Comparison of ENCODE assay signal across 8 cellular contexts in the genomic region with DNA sequence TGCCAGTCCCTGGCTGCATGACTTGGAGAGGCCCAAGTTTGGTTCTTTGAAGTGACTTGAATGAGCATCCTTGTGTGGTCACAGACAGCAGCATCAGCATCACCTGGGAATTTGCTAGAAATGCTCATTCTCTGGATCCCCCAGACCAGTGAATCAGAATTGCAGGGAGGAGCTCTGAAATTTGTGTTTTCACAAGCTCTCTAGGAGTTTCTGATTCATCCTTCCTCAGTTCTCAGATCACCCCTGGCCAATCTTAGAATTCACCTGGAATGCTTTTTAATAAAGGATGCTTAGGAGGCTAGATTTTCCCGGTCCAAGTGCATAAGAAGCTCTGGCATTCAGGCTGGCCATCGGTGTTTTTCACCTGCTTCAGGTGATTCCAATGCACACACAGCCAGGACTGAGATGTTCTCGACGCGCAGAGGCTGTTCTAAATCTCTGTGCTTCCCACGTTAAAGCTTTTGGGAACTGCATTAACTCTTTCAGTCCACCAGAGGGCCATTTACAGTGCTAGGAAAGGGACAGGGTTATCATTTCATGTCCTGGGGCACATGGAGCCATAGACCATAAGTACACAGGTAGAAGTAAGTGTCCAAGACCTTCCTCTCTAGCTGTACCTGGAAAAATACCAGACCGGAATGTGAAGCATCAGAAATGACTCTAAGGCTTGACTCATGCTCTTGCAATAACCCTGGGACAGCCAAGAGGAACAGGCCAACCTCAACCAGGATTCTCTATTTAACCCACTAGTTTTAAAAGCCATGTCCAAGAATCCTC.
A peak's percentile ranks its signal among the peaks of the same experiment; 100 is the strongest.
DNase-seq lines count a peak whose midpoint lies in the region; ATAC-seq, FAIRE-seq and TF ChIP-seq lines count a peak whose summit lies in the region.

No MANE protein-coding gene starts in this region.

- in situ Hi-C loops in SK-MEL-5 (cut with HindIII; ENCODE audit: low pct_unique_long_range_greater_than_20kb, low sequenced_read_pairs) = no loop called here

- FAIRE-seq in D721Med (lab: Jason Lieb, UNC) = no peak

- H3K36me3 ChIP-seq in H7 (replicated peaks; ENCODE audit: control insufficient read depth, insufficient read depth, low read length) = no peaks in the 10 kb centered on the region

- no peak overlapping the region for H3K4me3 ChIP-seq in H7 (ENCODE audit: insufficient read depth, low read depth, low read length)

- no peaks in the 10 kb centered on the region for H3K27me3 ChIP-seq in H7 (ENCODE audit: control insufficient read depth, insufficient read depth, low read length)

- no peak for DNase-seq in D721Med (ENCODE audit: insufficient read length, low spot score)
- peak; percentile 60 for DNase-seq in H7
- DNase-seq in SK-MEL-5 (ENCODE audit: low read depth, low spot score) = peak; percentile 61
- peak; percentile 6 for DNase-seq in iris pigment epithelial cell (ENCODE audit: low read depth)
- DNase-seq in epidermal melanocyte (ENCODE audit: insufficient read length, low spot score) = no peak

- TF ChIP-seq CTCF in D721Med (IDR thresholded peaks at IDR 0.05; ENCODE audit: insufficient read depth, missing control alignments) = peak; percentile 55

- ATAC-seq in GM18498 (IDR thresholded peaks at IDR 0.05; ENCODE audit: unreplicated experiment) = no peak
- no peak for ATAC-seq in HG03108 (IDR thresholded peaks at IDR 0.05; ENCODE audit: unreplicated experiment)
- no peak for ATAC-seq in GM21526 (IDR thresholded peaks at IDR 0.05; ENCODE audit: low FRiP score, unreplicated experiment)

Comparison
In these comparisons a context has a peak if more than half of its experiments do, and no peak if none do; other contexts are left out.
1. DNase-seq: peak in H7 (single experiment), SK-MEL-5 (single experiment) and iris pigment epithelial cell (single experiment); none in D721Med (single experiment) and epidermal melanocyte (single experiment).